1 cellular context compared by ENCODE assay signal in genomic region chr16:64468515-64469090, GRCh38.
TF ChIP-seq lines count a peak whose summit lies in the region.

No MANE protein-coding gene starts in this region.

TF ChIP-seq in H1, 55 proteins besides CTCF, POLR2A, EP300 and RAD21:
- TF ChIP-seq EGR1 (IDR thresholded peaks at IDR 0.05; ENCODE audit: borderline replicate concordance, low read depth, low read length) (no peak), TAF1 (IDR thresholded peaks at IDR 0.05; ENCODE audit: low read depth, low read length) (no peak), RXRA (IDR thresholded peaks at IDR 0.05; ENCODE audit: insufficient read depth, low read depth, low read length) (no peak), SAP30 (IDR thresholded peaks at IDR 0.05; ENCODE audit: insufficient read depth, insufficient replicate concordance, low read length) (no peak), NRF1 (IDR thresholded peaks at IDR 0.05; ENCODE audit: low read depth, low read length) (no peak), MAFK (IDR thresholded peaks at IDR 0.05; ENCODE audit: low read depth, low read length) (no peak), BCL11A (IDR thresholded peaks at IDR 0.05; ENCODE audit: low read depth in 2 of 2, low read length in 2 of 2) (no peak), CHD1 (IDR thresholded peaks at IDR 0.05; ENCODE audit: low read depth, low read length) (no peak), GABPA (IDR thresholded peaks at IDR 0.05; ENCODE audit: borderline replicate concordance, insufficient read depth, low read length) (no peak), TEAD4 (IDR thresholded peaks at IDR 0.05; ENCODE audit: low read depth, low read length) (no peak), E2F6 (IDR thresholded peaks at IDR 0.05) (no peak), TCF12 (IDR thresholded peaks at IDR 0.05; ENCODE audit: low read depth, low read length) (no peak), TBP (IDR thresholded peaks at IDR 0.05; ENCODE audit: low read depth, low read length) (no peak), JUN (IDR thresholded peaks at IDR 0.05; ENCODE audit: low read depth, low read length) (no peak), KDM1A (IDR thresholded peaks at IDR 0.05; ENCODE audit: borderline replicate concordance, low read length) (no peak)
